11 cellular contexts compared by ENCODE assay signal in the genomic region with DNA sequence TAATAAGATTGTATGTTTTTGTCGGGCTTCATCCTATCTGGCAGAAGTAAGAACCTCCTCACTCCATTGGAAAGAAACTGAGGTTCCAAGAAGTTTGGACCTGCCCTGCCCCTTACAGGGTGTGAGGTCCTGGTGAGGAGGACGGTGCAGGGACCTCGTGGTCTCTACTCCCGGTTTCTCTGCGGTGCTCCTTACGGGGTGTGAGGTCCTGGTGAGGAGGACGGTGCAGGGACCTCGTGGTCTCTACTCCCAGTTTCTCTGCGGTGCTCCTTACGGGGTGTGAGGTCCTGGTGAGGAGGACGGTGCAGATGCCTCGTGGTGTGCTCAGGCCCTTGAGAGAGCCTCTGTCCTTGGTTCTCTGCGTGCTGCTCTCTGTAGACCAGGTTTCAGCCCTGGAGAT. TPM values are rescaled to one million over a fixed set of nuclear protein-coding genes. Genes with fewer than 3 reads are reported as not detected.
A peak's percentile ranks its signal among the peaks of the same experiment; 100 is the strongest.
DNase-seq lines count a peak whose midpoint lies in the region; ATAC-seq, FAIRE-seq and TF ChIP-seq lines count a peak whose summit lies in the region.
"Had no signal": no experiment of that assay in that cellular context is flagged by ENCODE, and none has a peak within 500 bp of the region (broad histone marks: within the 10 kb centered on the region; RNA-seq: fewer than 3 reads in every experiment).

No MANE protein-coding gene starts in this region.

- no peak for TF ChIP-seq POLR2A in body of pancreas (IDR thresholded peaks at IDR 0.05)

- H3K9me3 ChIP-seq in body of pancreas (no peaks in the 10 kb centered on the region), small intestine (ENCODE audit: control insufficient read depth, low read depth) (no peaks in the 10 kb centered on the region)

- no peak for FAIRE-seq in small intestine (lab: Jason Lieb, UNC)

- H3K27me3 Mint-ChIP-seq in natural killer cell treated with Interleukin-12 subunit alpha and Interleukin-12 subunit beta and Interleukin-15 and Interleukin-18, amount 100 ng/mL, for 72 hours = no peaks in the 10 kb centered on the region

- H3K27me3 ChIP-seq in body of pancreas (no peaks in the 10 kb centered on the region), small intestine (ENCODE audit: control insufficient read depth in 2 of 2, insufficient read depth in 2 of 2, low read length in 2 of 2) (no peaks in the 10 kb centered on the region)

- no peak overlapping the region for H3K4me3 ChIP-seq in body of pancreas
- H3K4me3 ChIP-seq in small intestine (ENCODE audit: low read depth in 1 of 2, low read length in 2 of 2) = no peak overlapping the region

- H3K9me3 Mint-ChIP-seq in natural killer cell treated with Interleukin-12 subunit alpha and Interleukin-12 subunit beta and Interleukin-15 and Interleukin-18, amount 100 ng/mL, for 72 hours = no peaks in the 10 kb centered on the region

- intact Hi-C loops in body of pancreas (cut with DNase I) = no loop called here

- DNase-seq in NCI-H82 (lab: John Stamatoyannopoulos, UW) (peak; percentile 7), NCI-H82 treated with DMSO at 0.1 percent for 48 hours (lab: John Stamatoyannopoulos, UW; ENCODE audit: unreplicated experiment) (no peak), body of pancreas (no peak), small intestine (no peak), NCI-H2081 (lab: John Stamatoyannopoulos, UW) (no peak)
- DNase-seq in natural killer cell treated with Interleukin-12 subunit alpha and Interleukin-12 subunit beta and Interleukin-15 and Interleukin-18, amount 100 ng/mL, for 72 hours (ENCODE audit: low spot score) = no peak
- DNase-seq: left colon, NCI-H748 treated with DMSO at 0.1 percent for 48 hours had no signal

- peaks cover 58 to 66% of the 10 kb centered on the region in 2 donors for H3K4me1 Mint-ChIP-seq in natural killer cell treated with Interleukin-12 subunit alpha and Interleukin-12 subunit beta and Interleukin-15 and Interleukin-18, amount 100 ng/mL, for 72 hours (ENCODE audit: low read depth in 2 of 2)

- H3K27ac ChIP-seq in body of pancreas = no peak overlapping the region
- H3K27ac ChIP-seq in small intestine (ENCODE audit: low read depth in 1 of 2, low read length in 1 of 2) = no peak overlapping the region
- H3K27ac ChIP-seq: 22Rv1 had no signal

- ATAC-seq in GM21515 (IDR thresholded peaks at IDR 0.05; ENCODE audit: unreplicated experiment) (peak; percentile 36), body of pancreas (peak; percentile 20), HG02610 (IDR thresholded peaks at IDR 0.05; ENCODE audit: unreplicated experiment) (no peak)
- ATAC-seq in natural killer cell treated with Interleukin-12 subunit alpha and Interleukin-12 subunit beta and Interleukin-15 and Interleukin-18, amount 100 ng/mL, for 72 hours = peak; percentile 34 to 61
- ATAC-seq: left colon had no signal

- H3K36me3 ChIP-seq in body of pancreas (replicated peaks in 1 of 2; ENCODE audit: insufficient read depth in 1 of 2, low read depth in 2 of 2) (no peaks in the 10 kb centered on the region), small intestine (ENCODE audit: control insufficient read depth in 2 of 2, insufficient read depth in 2 of 2, low read length in 2 of 2) (no peaks in the 10 kb centered on the region)

- no peak for TF ChIP-seq CTCF in body of pancreas (IDR thresholded peaks at IDR 0.05)

- H3K4me1 ChIP-seq in body of pancreas (peaks cover 43% of the 10 kb centered on the region), small intestine (ENCODE audit: control insufficient read depth in 2 of 2, insufficient read depth in 1 of 2, low read depth in 1 of 2, low read length in 1 of 2) (peaks cover 4 to 9% of the 10 kb centered on the region in 2 donors)

- peaks cover 5% of the 10 kb centered on the region for H3K36me3 Mint-ChIP-seq in natural killer cell treated with Interleukin-12 subunit alpha and Interleukin-12 subunit beta and Interleukin-15 and Interleukin-18, amount 100 ng/mL, for 72 hours

- 59 to 62% methylated on average over 13 of the region's 13 CpGs for WGBS in body of pancreas, 2 donors
- 75 to 77% (median 77%) methylated on average over 13 of the region's 13 CpGs for WGBS in small intestine, 3 donors

- peak overlapping the region in 1 of 2 donors; percentile 27 for H3K27ac Mint-ChIP-seq in natural killer cell treated with Interleukin-12 subunit alpha and Interleukin-12 subunit beta and Interleukin-15 and Interleukin-18, amount 100 ng/mL, for 72 hours

- H3K4me3 Mint-ChIP-seq in natural killer cell treated with Interleukin-12 subunit alpha and Interleukin-12 subunit beta and Interleukin-15 and Interleukin-18, amount 100 ng/mL, for 72 hours = peak overlapping the region; percentile 34

RNA-seq across cellular contexts. Expression of a gene that starts 5.2 kb away (rescaled TPM):
- 10 to 100 TPM in 1 of 2 donors, 1 to 10 TPM in 1; 8.8 to 21.8 TPM for total RNA-seq in body of pancreas
- 10 to 100 TPM; 36.6 to 45.3 TPM for total RNA-seq in natural killer cell treated with Interleukin-12 subunit alpha and Interleukin-12 subunit beta and Interleukin-15 and Interleukin-18, amount 100 ng/mL, for 72 hours
- polyA plus RNA-seq in small intestine = 10 to 100 TPM; 14.9 to 20.1 (median 17.3) TPM
